11 cellular contexts compared by ENCODE assay signal in genomic region chr4:80172203-80172602, GRCh38. TPM values are rescaled to one million over a fixed set of nuclear protein-coding genes. Genes with fewer than 3 reads are reported as not detected.
DNase-seq lines count a peak whose midpoint lies in the region; ATAC-seq and TF ChIP-seq lines count a peak whose summit lies in the region.
"Had no signal": no experiment of that assay in that cellular context is flagged by ENCODE, and none has a peak within 500 bp of the region (broad histone marks: within the 10 kb centered on the region; RNA-seq: fewer than 3 reads in every experiment).

No MANE protein-coding gene starts in this region.

- no peaks in the 10 kb centered on the region for H3K9me3 Mint-ChIP-seq in effector memory CD8-positive, alpha-beta T cell
- H3K9me3 Mint-ChIP-seq: GM23338 had no signal

- intact Hi-C loops in stomach (cut with DNase I; ENCODE audit: low total_unique reads), result no loop called here

- ATAC-seq in GM18508 (IDR thresholded peaks at IDR 0.05; ENCODE audit: insufficient read depth, unreplicated experiment) (peak; percentile 40), GM21423 (IDR thresholded peaks at IDR 0.05; ENCODE audit: unreplicated experiment) (peak; percentile 71), HG03457 (IDR thresholded peaks at IDR 0.05; ENCODE audit: unreplicated experiment) (peak; percentile 49), GM19467 (IDR thresholded peaks at IDR 0.05; ENCODE audit: unreplicated experiment) (no peak)
- ATAC-seq in effector memory CD8-positive, alpha-beta T cell (replicated peaks), result peak; percentile 19
- ATAC-seq: GM23338 had no signal

- peak overlapping the region; percentile 67 to 72 for H3K4me3 Mint-ChIP-seq in effector memory CD8-positive, alpha-beta T cell
- H3K4me3 Mint-ChIP-seq: GM23338 had no signal

- TF ChIP-seq POLR2A in stomach (IDR thresholded peaks at IDR 0.05), result no peak

- H3K4me1 Mint-ChIP-seq in effector memory CD8-positive, alpha-beta T cell (ENCODE audit: low read depth in 2 of 2), result peaks cover 35 to 39% of the 10 kb centered on the region in 2 donors

- H3K27ac ChIP-seq in coronary artery (no peak overlapping the region), stomach (no peak overlapping the region)

- H3K36me3 ChIP-seq in stomach, result no peaks in the 10 kb centered on the region

- TF ChIP-seq CTCF in coronary artery (IDR thresholded peaks at IDR 0.05) (no peak), stomach (IDR thresholded peaks at IDR 0.05) (no peak)

- no peaks in the 10 kb centered on the region for H3K9me3 ChIP-seq in stomach

- WGBS in stomach, 5 donors, result 57 to 78% (median 64%) methylated on average over 2 of the region's 2 CpGs

- H3K4me1 ChIP-seq in stomach, result no peaks in the 10 kb centered on the region

- no peak for TF ChIP-seq EP300 in stomach (IDR thresholded peaks at IDR 0.05)

- H3K27me3 Mint-ChIP-seq in effector memory CD8-positive, alpha-beta T cell, result no peaks in the 10 kb centered on the region

- DNase-seq in effector memory CD8-positive, alpha-beta T cell, result no peak
- DNase-seq in stimulated activated naive CD4-positive, alpha-beta T cell treated with Interleukin-2 at 50 U/mL for 16 hours (lab: John Stamatoyannopoulos, UW), result no peak
- DNase-seq in coronary artery (ENCODE audit: low spot score) (no peak), stomach (no peak)
- DNase-seq: activated CD8-positive, alpha-beta memory T cell treated with anti-CD3 and anti-CD28 coated beads, Interleukin-2, amount 50 U/mL, for 48 hours; DMS79 had no signal

- H3K27ac Mint-ChIP-seq in effector memory CD8-positive, alpha-beta T cell, result peak overlapping the region; percentile 94 to 95
- H3K27ac Mint-ChIP-seq: GM23338 had no signal

- no peak overlapping the region for H3K4me3 ChIP-seq in coronary artery
- no peak overlapping the region for H3K4me3 ChIP-seq in stomach
- H3K4me3 ChIP-seq: GM23338 had no signal

- no peaks in the 10 kb centered on the region for H3K36me3 Mint-ChIP-seq in effector memory CD8-positive, alpha-beta T cell (ENCODE audit: insufficient read depth)

- no peaks in the 10 kb centered on the region for H3K27me3 ChIP-seq in stomach

RNA-seq across cellular contexts. Expression of gene PRDM8, which starts 25.1 kb away (rescaled TPM):
- 10 to 100 TPM in 1 of 5 donors, 1 to 10 TPM in 3, not detected in 1; 1.6 to 22.8 (median 4.6) TPM for total RNA-seq in stomach
- 1 to 10 TPM; 2.4 to 2.9 (median 2.5) TPM for polyA plus RNA-seq in stomach
- total RNA-seq: GM23338 had no signal
